8 cellular contexts compared by ENCODE assay signal in genomic region chr7:32891800-32892520, GRCh38. TPM values are rescaled to one million over a fixed set of nuclear protein-coding genes. Genes with fewer than 3 reads are reported as not detected.
DNase-seq lines count a peak whose midpoint lies in the region; ATAC-seq and TF ChIP-seq lines count a peak whose summit lies in the region.

No MANE protein-coding gene starts in this region.

- H3K4me1 ChIP-seq in GM23338 (ENCODE audit: insufficient read depth) = peaks cover 23% of the 10 kb centered on the region

- H3F3A ChIP-seq in GM23338 (replicated peaks; ENCODE audit: low read depth) = peaks cover 15% of the 10 kb centered on the region; the same call in 1 of the 2 replicates

- H3K4me3 Mint-ChIP-seq in GM23338 (peak overlapping the region; percentile 87), natural killer cell (peak overlapping the region; percentile 95)
- peak overlapping the region; percentile 93 for H3K4me3 Mint-ChIP-seq in activated T-helper 17 cell treated with anti-CD3 and anti-CD28 coated beads, Interleukin-2, amount 50 U/mL, for 72 hours

- H3K27ac ChIP-seq in GM23338 (ENCODE audit: low read depth) = peak overlapping the region; percentile 100

- H3K9me3 Mint-ChIP-seq in GM23338 (no peaks in the 10 kb centered on the region), natural killer cell (no peaks in the 10 kb centered on the region)
- no peaks in the 10 kb centered on the region for H3K9me3 Mint-ChIP-seq in activated T-helper 17 cell treated with anti-CD3 and anti-CD28 coated beads, Interleukin-2, amount 50 U/mL, for 72 hours

- H3K4me2 ChIP-seq in GM23338 = peak overlapping the region; percentile 88

- H3K4me3 ChIP-seq in GM23338 (peak overlapping the region; percentile 98), fibroblast of mammary gland (ENCODE audit: control insufficient read depth, low read depth, low read length) (peak overlapping the region; percentile 60)

- H3K36me3 ChIP-seq in GM23338 (ENCODE audit: insufficient read depth) = no peaks in the 10 kb centered on the region

- peaks cover 40% of the 10 kb centered on the region for H3K4me1 Mint-ChIP-seq in GM23338
- H3K4me1 Mint-ChIP-seq in activated T-helper 17 cell treated with anti-CD3 and anti-CD28 coated beads, Interleukin-2, amount 50 U/mL, for 72 hours = peaks cover 27% of the 10 kb centered on the region
- peaks cover 51 to 54% of the 10 kb centered on the region in 2 donors for H3K4me1 Mint-ChIP-seq in natural killer cell

- peaks cover 28% of the 10 kb centered on the region for H4K20me1 ChIP-seq in GM23338 (replicated peaks; ENCODE audit: insufficient read depth)

- peak overlapping the region; percentile 98 for H3K27ac Mint-ChIP-seq in GM23338
- peak overlapping the region; percentile 99 for H3K27ac Mint-ChIP-seq in activated T-helper 17 cell treated with anti-CD3 and anti-CD28 coated beads, Interleukin-2, amount 50 U/mL, for 72 hours
- H3K27ac Mint-ChIP-seq in natural killer cell = peak overlapping the region; percentile 96 to 99

- no peaks in the 10 kb centered on the region; the same call in 2 of the 3 replicates for H3K36me3 Mint-ChIP-seq in GM23338 (ENCODE audit: low read depth)
- H3K36me3 Mint-ChIP-seq in activated T-helper 17 cell treated with anti-CD3 and anti-CD28 coated beads, Interleukin-2, amount 50 U/mL, for 72 hours (ENCODE audit: low read depth) = peaks cover 36% of the 10 kb centered on the region
- H3K36me3 Mint-ChIP-seq in natural killer cell = no peaks in the 10 kb centered on the region

- H2AFZ ChIP-seq in GM23338 = peak overlapping the region; percentile 92

- H3K27me3 Mint-ChIP-seq in GM23338 (ENCODE audit: insufficient read depth, low read depth, poor library complexity) = peaks cover 8% of the 10 kb centered on the region
- H3K27me3 Mint-ChIP-seq in activated T-helper 17 cell treated with anti-CD3 and anti-CD28 coated beads, Interleukin-2, amount 50 U/mL, for 72 hours = no peaks in the 10 kb centered on the region
- peaks cover 0 to 3% of the 10 kb centered on the region in 2 donors for H3K27me3 Mint-ChIP-seq in natural killer cell (ENCODE audit: low read depth in 2 of 2)

- no peaks in the 10 kb centered on the region for H3K9me2 ChIP-seq in GM23338 (ENCODE audit: insufficient read depth)

- H3K79me2 ChIP-seq in GM23338 (replicated peaks; ENCODE audit: insufficient read depth) = peaks cover 40% of the 10 kb centered on the region

- no peak for TF ChIP-seq CTCF in GM23338 (conservative IDR thresholded peaks at IDR 0.05; ENCODE audit: low read depth in 2 of 2)
- no peak for TF ChIP-seq CTCF in fibroblast of mammary gland (conservative IDR thresholded peaks at IDR 0.05; ENCODE audit: control insufficient read depth, insufficient read depth, low read depth, low read length)
- no peak for TF ChIP-seq CTCF in natural killer cell (IDR thresholded peaks at IDR 0.05)

- peak; percentile 85 for ATAC-seq in GM23338
- peak; percentile 67 for ATAC-seq in activated T-helper 17 cell treated with anti-CD3 and anti-CD28 coated beads, Interleukin-2, amount 50 U/mL, for 72 hours (replicated peaks)
- peak; percentile 65 to 81 (median 66) for ATAC-seq in natural killer cell

- H3K27me3 ChIP-seq in GM23338 (ENCODE audit: insufficient read depth) = no peaks in the 10 kb centered on the region

- intact Hi-C loops in natural killer cell (cut with micrococcal nuclease) = loop anchor here (2.0 to 5.0 kb wide), 5 partner anchors 45 to 395 kb away; partner anchors contain the start of genes AVL9, NT5C3A and RP9

- DNase-seq in Daoy (ENCODE audit: low read depth) (peak; percentile 100), GM23338 (ENCODE audit: low spot score) (peak; percentile 99), Kasumi-1 (lab: John Stamatoyannopoulos, UW) (peak; percentile 98 to 99), RKO (ENCODE audit: low spot score) (peak; percentile 97), fibroblast of mammary gland (ENCODE audit: low read depth) (peak; percentile 90), natural killer cell (peak; percentile 96)
- peak; percentile 97 for DNase-seq in stimulated activated naive CD4-positive, alpha-beta T cell treated with Interleukin-2 at 50 U/mL for 16 hours (lab: John Stamatoyannopoulos, UW)

TF ChIP-seq in GM23338, 12 proteins besides CTCF, POLR2A, EP300 and RAD21:
- TF ChIP-seq POLR2AphosphoS5 (IDR thresholded peaks at IDR 0.05; ENCODE audit: low read depth) (peak; percentile 74), ETS1 (IDR thresholded peaks at IDR 0.05) (0 out of 2 replicates have a peak, but pooled peaks have one; percentile 22), ZNF331 (CRISPR knock-in tag; IDR thresholded peaks at IDR 0.05; ENCODE audit: low read depth) (no peak), CREB1 (CRISPR knock-in tag; IDR thresholded peaks at IDR 0.05; ENCODE audit: low read depth) (peak; percentile 61; the same call in 1 of the 2 replicates)

RNA-seq across cellular contexts. Expression of gene KBTBD2, which starts 0.4 kb away (rescaled TPM):
- total RNA-seq in Daoy (2014; rRNA removed; shearing (Covaris generic)) = 47.8 and 57.9 TPM in 2 replicates
- 33.9 and 34.9 TPM in 2 replicates for total RNA-seq in GM23338 (2014; rRNA removed; shearing (Covaris generic))
- polyA plus RNA-seq in GM23338 (2016; fragmentation: Nextera tagmentation; extraction: Ambion mirVana) = 11.1 and 11.6 TPM in 2 replicates
- total RNA-seq in activated T-helper 17 cell treated with anti-CD3 and anti-CD28 coated beads, Interleukin-2, amount 50 U/mL, for 72 hours = 10 to 100 TPM; 33.6 to 50.8 TPM
- 100 to 1,000 TPM; 124 to 161 (median 150) TPM for total RNA-seq in natural killer cell

Comparison
In these comparisons a context has a peak if more than half of its experiments do, and no peak if none do; other contexts are left out.
1. Peak in every context shown above with its lines: DNase-seq, ATAC-seq, H3K4me3 ChIP-seq and H3K27ac ChIP-seq.